8 cellular contexts compared by ENCODE assay signal in genomic region chr10:102120142-102120986, GRCh38. TPM values are rescaled to one million over a fixed set of nuclear protein-coding genes. Genes with fewer than 3 reads are reported as not detected.
DNase-seq lines count a peak whose midpoint lies in the region; ATAC-seq and TF ChIP-seq lines count a peak whose summit lies in the region.

Gene LDB1, minus strand, starts transcription at chr10:102120368. Its CDS starts 258 bp downstream, at chr10:102120110.

- TF ChIP-seq RAD21 in liver (IDR thresholded peaks at IDR 0.05): no peak

- H3K36me3 ChIP-seq in liver (ENCODE audit: control insufficient read depth in 4 of 4, insufficient read depth in 3 of 4, low read depth in 1 of 4, low read length in 3 of 4): no peaks in the 10 kb centered on the region

- WGBS in liver: under 1% methylated on average over 104 of the region's 104 CpGs

- H3K4me1 ChIP-seq in liver (ENCODE audit: control insufficient read depth in 4 of 4, insufficient read depth in 4 of 4, low read length in 3 of 4): peaks cover 11 to 52% (median 37%) of the 10 kb centered on the region in 4 donors

- H3K4me3 ChIP-seq in dorsolateral prefrontal cortex: peak within 1 kb of the TSS; percentile 62 to 96 (median 86)
- H3K4me3 ChIP-seq in liver (ENCODE audit: low read depth in 1 of 3, low read length in 3 of 3): peak within 1 kb of the TSS; percentile 69 to 89 (median 83)

- H3K27me3 ChIP-seq in dorsolateral prefrontal cortex: no peaks in the 10 kb centered on the region
- H3K27me3 ChIP-seq in liver (ENCODE audit: control insufficient read depth in 4 of 4, insufficient read depth in 4 of 4, low read length in 3 of 4): no peaks in the 10 kb centered on the region

- intact Hi-C loops in dorsolateral prefrontal cortex (cut with DNase I): loop anchor here (1.0 to 2.0 kb wide), 2 partner anchors 12 to 56 kb away; partner anchors contain the start of gene HPS6 (in 1 of the 2)

- H3K9me3 ChIP-seq in liver (ENCODE audit: control insufficient read depth in 4 of 4, low read length in 3 of 4): no peaks in the 10 kb centered on the region

- ATAC-seq in GM18868 (IDR thresholded peaks at IDR 0.05; ENCODE audit: unreplicated experiment): peak; percentile 54
- ATAC-seq in HG03159 (IDR thresholded peaks at IDR 0.05; ENCODE audit: unreplicated experiment): peak; percentile 52

- TF ChIP-seq CTCF in dorsolateral prefrontal cortex (IDR thresholded peaks at IDR 0.05 in 54 of 56, conservative IDR thresholded peaks at IDR 0.05 in 2 of 56; ENCODE audit: low read depth in 1 of 56, partially characterized antibody in 56 of 56) (peak in 40 of 56 donors; percentile 2 to 69 (median 37)), liver (IDR thresholded peaks at IDR 0.05; ENCODE audit: low read depth, low read length, missing input control) (no peak)

- H3K27ac ChIP-seq in dorsolateral prefrontal cortex: peak within 1 kb of the TSS; percentile 76 to 100 (median 98)
- H3K27ac ChIP-seq in liver (ENCODE audit: low read depth in 1 of 2, low read length in 2 of 2): peak within 1 kb of the TSS; percentile 91 to 93

- DNase-seq in AG08396 (ENCODE audit: low spot score) (peak; percentile 84), NCI-H748 treated with DMSO at 0.1 percent for 48 hours (lab: John Stamatoyannopoulos, UW) (peak; percentile 62), dorsolateral prefrontal cortex (peak; percentile 67 to 90 (median 84))
- DNase-seq in activated CD4-positive, alpha-beta T cell treated with anti-CD3 and anti-CD28 coated beads, Interleukin-2, amount 50 U/mL, for 48 hours: peak; percentile 62 to 72
- DNase-seq in stimulated activated CD4-positive, alpha-beta T cell treated with anti-CD3 and anti-CD28 coated beads, Interleukin-4, amount 100 ng/mL, for 4 hours: peak; percentile 55 to 62

- peak within 1 kb of the TSS; percentile 49 to 58 for H3K9ac ChIP-seq in liver (ENCODE audit: low read depth in 1 of 2, low read length in 2 of 2)

TF ChIP-seq in liver, 16 proteins besides CTCF, POLR2A, EP300 and RAD21:
- TF ChIP-seq SP1 (IDR thresholded peaks at IDR 0.05): peak; percentile 7
- TF ChIP-seq REST (IDR thresholded peaks at IDR 0.05): peak; percentile 17
- no peak for TF ChIP-seq NR2F2 (IDR thresholded peaks at IDR 0.05)
- TF ChIP-seq YY1 (IDR thresholded peaks at IDR 0.05): peak; percentile 24
- TF ChIP-seq TAF1 (conservative IDR thresholded peaks at IDR 0.05): no peak

RNA-seq across cellular contexts. Expression of gene LDB1, which starts in this region (rescaled TPM):
- 100 to 1,000 TPM in 9 of 120 experiments, 10 to 100 TPM in 111; 51.3 to 110 (median 80.0) TPM for total RNA-seq in dorsolateral prefrontal cortex
- total RNA-seq in liver: 10 to 100 TPM; 11.9 to 51.9 TPM
- polyA plus RNA-seq in liver: 1 to 10 TPM; 2.4 to 8.6 TPM

Comparison
In these comparisons a context has a peak if more than half of its experiments do, and no peak if none do; other contexts are left out.
1. Peak in every context shown above with its lines: DNase-seq, ATAC-seq, H3K4me3 ChIP-seq and H3K27ac ChIP-seq.